8 cellular contexts compared by ENCODE assay signal in genomic region chr10:69742928-69743602, GRCh38. TPM values are rescaled to one million over a fixed set of nuclear protein-coding genes. Genes with fewer than 3 reads are reported as not detected.
DNase-seq lines count a peak whose midpoint lies in the region; ATAC-seq and TF ChIP-seq lines count a peak whose summit lies in the region.

No MANE protein-coding gene starts in this region.

- H3K27me3 ChIP-seq in BE2C, result no peaks in the 10 kb centered on the region

- H3K4me1 ChIP-seq in BE2C, result no peaks in the 10 kb centered on the region

- H3K36me3 ChIP-seq in BE2C, result no peaks in the 10 kb centered on the region

- TF ChIP-seq CTCF in BE2C (IDR thresholded peaks at IDR 0.05; ENCODE audit: low read depth, low read length), result peak; percentile 74

- H3K9me3 ChIP-seq in BE2C, result no peaks in the 10 kb centered on the region

- no peak overlapping the region for H3K4me3 ChIP-seq in BE2C (ENCODE audit: low read depth, low read length)

- ATAC-seq in GM19395 (IDR thresholded peaks at IDR 0.05; ENCODE audit: unreplicated experiment), result no peak

- DNase-seq in BE2C, result peak; percentile 74
- peak; percentile 32 for DNase-seq in H4 (ENCODE audit: low spot score)
- peak; percentile 26 for DNase-seq in amniotic epithelial cell (ENCODE audit: low read depth)
- peak; percentile 37 for DNase-seq in kidney tubule cell (ENCODE audit: low spot score)
- DNase-seq in COLO829 (ENCODE audit: low spot score), result no peak
- DNase-seq in T-helper 9 cell, result no peak
- no peak for DNase-seq in hippocampal formation (lab: John Stamatoyannopoulos, UW)

RNA-seq across cellular contexts. Expression of gene COL13A1, which starts 58.6 kb away (rescaled TPM):
- 1.1 TPM for polyA plus RNA-seq in BE2C (2012; ENCODE audit: insufficient read depth, insufficient read length, low read depth)
- total RNA-seq in H4 (2014; rRNA removed; shearing (Covaris generic)), result 0.50 and 0.53 TPM in 2 replicates

Comparison
In these comparisons a context has a peak if more than half of its experiments do, and no peak if none do; other contexts are left out.
1. DNase-seq: peak in BE2C (single experiment), H4 (single experiment), amniotic epithelial cell (single experiment) and kidney tubule cell (single experiment); none in COLO829 (single experiment), T-helper 9 cell (single experiment) and hippocampal formation (0 of 2).